ENCODE assay signal across 8 cellular contexts in the genomic region with DNA sequence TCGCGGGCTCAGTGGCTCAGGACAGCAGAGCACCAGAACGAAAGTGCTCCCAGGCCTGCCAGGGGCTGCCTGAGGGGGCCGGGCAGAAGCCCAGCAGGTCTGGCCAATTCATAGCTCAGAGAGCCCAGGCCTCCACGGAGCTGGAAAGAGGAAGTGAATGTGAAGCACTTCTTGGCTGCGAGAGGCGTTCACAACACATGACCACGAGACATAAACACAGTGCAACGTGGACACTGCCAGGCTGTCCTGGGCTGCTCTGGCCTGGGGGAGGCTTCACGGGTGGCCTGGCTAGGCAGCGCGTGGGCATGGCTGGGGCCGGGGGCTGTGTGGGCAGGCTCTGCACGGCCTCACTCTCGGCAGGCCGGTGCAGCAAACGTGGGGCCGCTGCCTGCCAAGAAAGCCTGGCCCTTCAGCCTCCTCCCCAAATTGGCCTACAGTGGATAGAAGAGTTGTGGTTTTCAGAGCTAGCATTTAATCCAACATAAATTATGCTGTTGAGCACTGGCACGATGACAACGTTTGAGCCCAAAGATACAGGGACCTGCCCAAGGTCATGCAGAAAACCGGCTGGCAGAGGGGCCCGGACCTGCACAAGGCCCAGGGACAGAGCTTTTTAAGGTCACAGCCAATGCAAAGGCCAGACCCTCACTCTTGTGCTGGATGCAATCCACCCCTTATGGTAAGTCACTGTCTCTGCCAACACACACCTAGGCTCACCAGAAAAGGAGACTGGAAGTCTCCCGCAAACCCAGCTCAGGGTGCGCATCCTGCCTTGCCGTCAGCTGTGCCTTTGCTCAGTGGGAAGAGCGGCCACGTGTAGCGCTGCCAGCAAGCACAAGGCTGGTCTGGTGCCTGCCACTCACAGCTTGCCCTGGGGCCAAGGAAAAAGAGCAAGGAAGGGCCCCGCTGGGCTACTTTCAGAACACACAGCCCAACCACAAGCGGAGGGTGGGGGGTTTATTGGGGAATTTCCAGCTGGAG. TPM values are rescaled to one million over a fixed set of nuclear protein-coding genes. Genes with fewer than 3 reads are reported as not detected.
DNase-seq lines count a peak whose midpoint lies in the region; FAIRE-seq and TF ChIP-seq lines count a peak whose summit lies in the region.

No MANE protein-coding gene starts in this region.

- no peaks in the 10 kb centered on the region for H3K27me3 ChIP-seq in esophagus muscularis mucosa

- DNase-seq in GM12891 (ENCODE audit: insufficient read length, low spot score), result peak; percentile 91
- peak; percentile 59 for DNase-seq in H4 (ENCODE audit: low spot score)
- DNase-seq in NB4 (ENCODE audit: low read depth), result peak; percentile 89
- peak; percentile 96 for DNase-seq in esophagus muscularis mucosa (ENCODE audit: extremely low spot score)
- DNase-seq in nucleus accumbens (lab: John Stamatoyannopoulos, UW), result peak in 48 of 56 donors; percentile 20 to 83 (median 54)
- no peak for DNase-seq in NCI-H146 treated with DMSO at 0.1 percent for 48 hours (lab: John Stamatoyannopoulos, UW; ENCODE audit: unreplicated experiment)
- no peak for DNase-seq in OCI-M2 (lab: John Stamatoyannopoulos, UW; ENCODE audit: unreplicated experiment)
- DNase-seq in NCI-H1417 treated with DMSO at 0.1 percent for 48 hours (lab: John Stamatoyannopoulos, UW), result no peak

- peaks cover 4 to 22% (median 13%) of the 10 kb centered on the region in 4 donors for H3K36me3 ChIP-seq in esophagus muscularis mucosa

- intact Hi-C loops in esophagus muscularis mucosa (cut with DNase I), result no loop called here

- WGBS in esophagus muscularis mucosa, result 58% methylated on average over 17 of the region's 30 CpGs

- H3K9me3 ChIP-seq in esophagus muscularis mucosa, result no peaks in the 10 kb centered on the region

- H3K4me3 ChIP-seq in NB4 (ENCODE audit: low read depth, low read length) (no peak overlapping the region), esophagus muscularis mucosa (peak overlapping the region in 3 of 4 donors; percentile 6 to 38 (median 36))

- no peak for TF ChIP-seq CTCF in NB4 (IDR thresholded peaks at IDR 0.05; ENCODE audit: low read depth, low read length)
- no peak for TF ChIP-seq CTCF in esophagus muscularis mucosa (IDR thresholded peaks at IDR 0.05)

- no peak for TF ChIP-seq POLR2A in GM12891 (IDR thresholded peaks at IDR 0.05; ENCODE audit: low read depth, low read length)
- no peak for TF ChIP-seq POLR2A in NB4 (IDR thresholded peaks at IDR 0.05; ENCODE audit: extremely low read depth, insufficient read length)
- no peak for TF ChIP-seq POLR2A in esophagus muscularis mucosa (IDR thresholded peaks at IDR 0.05; ENCODE audit: low read depth)

- peak overlapping the region; percentile 74 to 84 (median 82) for H3K27ac ChIP-seq in esophagus muscularis mucosa (replicated peaks in 1 of 4)

- peak; percentile 89 for FAIRE-seq in GM12891 (lab: Jason Lieb, UNC)

- no peak for TF ChIP-seq EP300 in esophagus muscularis mucosa (IDR thresholded peaks at IDR 0.05)

- peaks cover 28 to 70% (median 54%) of the 10 kb centered on the region in 4 donors for H3K4me1 ChIP-seq in esophagus muscularis mucosa

TF ChIP-seq in GM12891, 5 proteins besides CTCF, POLR2A, EP300 and RAD21:
- TF ChIP-seq TAF1 (IDR thresholded peaks at IDR 0.05; ENCODE audit: low read depth, low read length) (no peak), SPI1 (IDR thresholded peaks at IDR 0.05; ENCODE audit: low read depth, low read length) (peak; percentile 99)

RNA-seq across cellular contexts. Expression of a gene that starts 8.6 kb away (rescaled TPM):
- polyA plus RNA-seq in GM12891 (2012; ENCODE audit: low read depth, missing spikeins), result 3.8 TPM
- 11.2 and 23.5 TPM in 2 replicates for total RNA-seq in H4 (2014; rRNA removed; shearing (Covaris generic))
- 10 to 100 TPM; 37.4 to 63.0 (median 49.2) TPM for total RNA-seq in esophagus muscularis mucosa

RNA-seq across cellular contexts. Expression of a gene that starts 25.5 kb away (rescaled TPM):
- polyA plus RNA-seq in GM12891 (2012; ENCODE audit: low read depth, missing spikeins), result not detected
- not detected in 2 replicates for total RNA-seq in H4 (2014; rRNA removed; shearing (Covaris generic))
- not detected for total RNA-seq in esophagus muscularis mucosa

RNA-seq across cellular contexts. Expression of a gene that starts 58.7 kb away (rescaled TPM):
- polyA plus RNA-seq in GM12891 (2012; ENCODE audit: low read depth, missing spikeins), result 36.2 TPM
- total RNA-seq in H4 (2014; rRNA removed; shearing (Covaris generic)), result 32.3 and 44.7 TPM in 2 replicates
- total RNA-seq in esophagus muscularis mucosa, result 10 to 100 TPM; 54.8 to 83.4 (median 62.7) TPM

Comparison
In these comparisons a context has a peak if more than half of its experiments do, and no peak if none do; other contexts are left out.
1. DNase-seq: peak in GM12891 (single experiment), H4 (single experiment), NB4 (single experiment), esophagus muscularis mucosa (single experiment) and nucleus accumbens (48 of 56); none in NCI-H146 treated with DMSO at 0.1 percent for 48 hours (single experiment), OCI-M2 (single experiment) and NCI-H1417 treated with DMSO at 0.1 percent for 48 hours (single experiment).